ENCODE assay signal across 8 cellular contexts in the genomic region with DNA sequence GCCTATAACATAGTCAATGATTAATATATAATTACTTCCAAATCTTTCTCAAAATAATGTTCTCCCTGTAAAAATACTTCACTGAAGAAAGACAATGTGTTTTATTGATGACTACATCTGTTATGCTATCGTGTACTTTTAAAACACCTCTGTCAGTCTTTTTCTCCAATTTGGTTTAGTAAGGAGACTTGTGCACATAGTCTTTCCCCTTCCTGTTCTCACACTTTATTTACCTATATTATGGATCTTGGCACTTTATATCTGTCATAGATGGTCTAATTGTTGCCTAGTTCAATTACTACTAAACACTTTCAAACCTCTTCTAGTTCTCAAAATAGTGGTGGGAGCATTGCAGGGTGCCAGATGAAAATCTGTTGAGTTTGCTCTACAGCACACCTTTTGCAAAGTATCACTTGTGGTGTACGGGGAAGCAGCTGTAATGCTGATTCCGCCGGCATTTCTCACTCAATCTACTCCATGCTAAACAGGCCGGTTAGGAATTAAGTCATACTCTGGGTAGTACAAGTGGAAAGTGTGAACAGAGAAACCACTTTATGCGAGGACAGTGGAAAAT. TPM values are rescaled to one million over a fixed set of nuclear protein-coding genes. Genes with fewer than 3 reads are reported as not detected.
DNase-seq lines count a peak whose midpoint lies in the region; ATAC-seq and TF ChIP-seq lines count a peak whose summit lies in the region.

No MANE protein-coding gene starts in this region.

- peaks cover 14% of the 10 kb centered on the region; the same call in 1 of the 2 replicates for H3K27me3 ChIP-seq in OCI-LY3 (ENCODE audit: low read depth, low read length)
- peaks cover 4 to 5% of the 10 kb centered on the region in 2 donors for H3K27me3 ChIP-seq in esophagus (ENCODE audit: control insufficient read depth in 1 of 2, insufficient read depth in 2 of 2, low read length in 2 of 2)
- H3K27me3 ChIP-seq in skeletal muscle tissue (ENCODE audit: control insufficient read depth in 3 of 3, insufficient read depth in 3 of 3, low read length in 3 of 3) = peaks cover 34 to 42% (median 36%) of the 10 kb centered on the region in 3 donors

- H3K4me2 ChIP-seq in OCI-LY3 (ENCODE audit: low read length) = peak overlapping the region; percentile 76

- H3K4me3 ChIP-seq in OCI-LY3 (ENCODE audit: low read length) (peak overlapping the region; percentile 84), esophagus (ENCODE audit: low read depth in 1 of 2, low read length in 2 of 2) (peak overlapping the region; percentile 50 to 59), skeletal muscle tissue (ENCODE audit: low read length in 3 of 3) (peak overlapping the region; percentile 16 to 72 (median 69))

- ATAC-seq in GM18519 (IDR thresholded peaks at IDR 0.05; ENCODE audit: low FRiP score, unreplicated experiment) = no peak

- H3K4me1 ChIP-seq in OCI-LY3 (ENCODE audit: low read length) (0 out of 2 replicates have a peak, but pooled peaks cover 4% of the 10 kb centered on the region), esophagus (ENCODE audit: control insufficient read depth in 2 of 2, insufficient read depth in 2 of 2, low read length in 1 of 2) (peaks cover 19 to 20% of the 10 kb centered on the region in 2 donors), skeletal muscle tissue (ENCODE audit: control insufficient read depth in 3 of 3, insufficient read depth in 3 of 3, low read length in 3 of 3) (peaks cover 6 to 23% (median 17%) of the 10 kb centered on the region in 3 donors)

- no peaks in the 10 kb centered on the region for H3K79me2 ChIP-seq in OCI-LY3 (ENCODE audit: low read length)

- no peaks in the 10 kb centered on the region for H4K20me1 ChIP-seq in OCI-LY3 (ENCODE audit: insufficient read depth, low read length)

- DNase-seq in NCI-H1105 treated with DMSO at 0.1 percent for 48 hours (lab: John Stamatoyannopoulos, UW) (peak; percentile 63), NCI-H1105 (lab: John Stamatoyannopoulos, UW) (no peak), NCI-H2081 (lab: John Stamatoyannopoulos, UW) (no peak), NCI-H345 (lab: John Stamatoyannopoulos, UW) (no peak)

- H3K9me3 ChIP-seq in OCI-LY3 (ENCODE audit: insufficient read depth, low read length) = no peaks in the 10 kb centered on the region
- no peaks in the 10 kb centered on the region for H3K9me3 ChIP-seq in esophagus (ENCODE audit: control insufficient read depth in 2 of 2, insufficient read depth in 1 of 2, low read depth in 1 of 2, low read length in 1 of 2)
- H3K9me3 ChIP-seq in skeletal muscle tissue (ENCODE audit: control insufficient read depth in 3 of 3, low read length in 3 of 3) = no peaks in the 10 kb centered on the region

- H3K36me3 ChIP-seq in OCI-LY3 (replicated peaks; ENCODE audit: low read depth, low read length) = no peaks in the 10 kb centered on the region
- no peaks in the 10 kb centered on the region for H3K36me3 ChIP-seq in esophagus (ENCODE audit: control insufficient read depth in 2 of 2, insufficient read depth in 2 of 2, low read length in 1 of 2)
- no peaks in the 10 kb centered on the region for H3K36me3 ChIP-seq in skeletal muscle tissue (ENCODE audit: control insufficient read depth in 3 of 3, insufficient read depth in 3 of 3, low read length in 3 of 3)

- H3K27ac ChIP-seq in OCI-LY3 (ENCODE audit: low read length) (no peak overlapping the region), esophagus (ENCODE audit: low read depth in 2 of 2, low read length in 1 of 2) (no peak overlapping the region), skeletal muscle tissue (ENCODE audit: low read depth, low read length) (no peak overlapping the region)

- no peak for TF ChIP-seq CTCF in OCI-LY3 (IDR thresholded peaks at IDR 0.05; ENCODE audit: low read depth, low read length)

- peak overlapping the region; percentile 33 for H2AFZ ChIP-seq in OCI-LY3 (ENCODE audit: low read depth, low read length)

- WGBS in esophagus, 2 donors = 13 to 14% methylated on average over 6 of the region's 6 CpGs

- H3K9ac ChIP-seq in OCI-LY3 (ENCODE audit: low read length) = peak overlapping the region; percentile 41
- no peak overlapping the region for H3K9ac ChIP-seq in skeletal muscle tissue (ENCODE audit: low read depth in 1 of 3, low read length in 3 of 3)

RNA-seq across cellular contexts. Expression of a gene that starts 1.1 kb away (rescaled TPM):
- not detected for polyA plus RNA-seq in esophagus
- not detected for total RNA-seq in skeletal muscle tissue
